Comparison of ENCODE assay signal across 12 cellular contexts in genomic region chr2:108579631-108580030, GRCh38. TPM values are rescaled to one million over a fixed set of nuclear protein-coding genes. Genes with fewer than 3 reads are reported as not detected.
DNase-seq lines count a peak whose midpoint lies in the region; ATAC-seq and TF ChIP-seq lines count a peak whose summit lies in the region.
"Had no signal": no experiment of that assay in that cellular context is flagged by ENCODE, and none has a peak within 500 bp of the region (broad histone marks: within the 10 kb centered on the region; RNA-seq: fewer than 3 reads in every experiment).

No MANE protein-coding gene starts in this region.

- H3K4me3 ChIP-seq in esophagus muscularis mucosa (no peak overlapping the region), upper lobe of right lung (no peak overlapping the region)

- TF ChIP-seq EP300 in esophagus muscularis mucosa (IDR thresholded peaks at IDR 0.05), result no peak

- H3K36me3 Mint-ChIP-seq in activated T-cell treated with anti-CD3 and anti-CD28 coated beads, Interleukin-2, amount 50 U/mL, for 24 hours (ENCODE audit: low read depth), result no peaks in the 10 kb centered on the region

- ATAC-seq in upper lobe of right lung (peak; percentile 74), GM18861 (IDR thresholded peaks at IDR 0.05; ENCODE audit: unreplicated experiment) (no peak)

- H3K27ac Mint-ChIP-seq in activated T-cell treated with anti-CD3 and anti-CD28 coated beads, Interleukin-2, amount 50 U/mL, for 24 hours, result peak overlapping the region; percentile 92

- H3K27me3 ChIP-seq in esophagus muscularis mucosa (no peaks in the 10 kb centered on the region), upper lobe of right lung (no peaks in the 10 kb centered on the region)

- H3K4me1 ChIP-seq in esophagus muscularis mucosa (peaks cover 27 to 78% (median 70%) of the 10 kb centered on the region in 4 donors), upper lobe of right lung (peaks cover 33% of the 10 kb centered on the region)

- H3K27me3 Mint-ChIP-seq in activated T-cell treated with anti-CD3 and anti-CD28 coated beads, Interleukin-2, amount 50 U/mL, for 24 hours, result no peaks in the 10 kb centered on the region

- TF ChIP-seq CTCF in esophagus muscularis mucosa (IDR thresholded peaks at IDR 0.05) (no peak), upper lobe of right lung (IDR thresholded peaks at IDR 0.05) (no peak)

- intact Hi-C loops in esophagus muscularis mucosa (cut with DNase I), result loop anchor here (5.0 to 10.0 kb wide), 2 partner anchors 127 to 225 kb away; no protein-coding TSS in a partner anchor
- intact Hi-C loops in upper lobe of right lung (cut with DNase I), result loop anchor here (10.0 kb wide), 1 partner anchor 225 kb away; no protein-coding TSS in a partner anchor

- DNase-seq in activated T-cell treated with anti-CD3 and anti-CD28 coated beads, Interleukin-2, amount 50 U/mL, for 24 hours, result no peak
- no peak for DNase-seq in activated T-cell treated with anti-CD3 and anti-CD28 coated beads, Interleukin-2, amount 50 U/mL, for 1 hour
- DNase-seq in esophagus muscularis mucosa (ENCODE audit: extremely low spot score) (no peak), medulla oblongata (ENCODE audit: extremely low spot score) (peak; percentile 38), upper lobe of right lung (no peak), erythroblast (lab: John Stamatoyannopoulos, UW) (no peak), NCI-H526 (lab: John Stamatoyannopoulos, UW) (no peak)
- DNase-seq: activated CD8-positive, alpha-beta memory T cell treated with anti-CD3 and anti-CD28 coated beads, Interleukin-2, amount 50 U/mL, for 4 hours; MV-4-11; NCI-H69; stimulated activated CD4-positive, alpha-beta T cell treated with anti-CD3 and anti-CD28 coated beads, Interleukin-1b, Interleukin-23, amount 100 ng/mL, for 48 hours had no signal

- H3K9me3 Mint-ChIP-seq in activated T-cell treated with anti-CD3 and anti-CD28 coated beads, Interleukin-2, amount 50 U/mL, for 24 hours, result no peaks in the 10 kb centered on the region

- H3K4me1 Mint-ChIP-seq in activated T-cell treated with anti-CD3 and anti-CD28 coated beads, Interleukin-2, amount 50 U/mL, for 24 hours (ENCODE audit: low read depth), result peaks cover 44% of the 10 kb centered on the region

- H3K27ac ChIP-seq in esophagus muscularis mucosa (replicated peaks in 1 of 4), result peak overlapping the region in 3 of 4 donors; percentile 31 to 61 (median 57)
- H3K27ac ChIP-seq in upper lobe of right lung, result peak overlapping the region; percentile 15

- no peak overlapping the region for H3K4me3 Mint-ChIP-seq in activated T-cell treated with anti-CD3 and anti-CD28 coated beads, Interleukin-2, amount 50 U/mL, for 24 hours

- TF ChIP-seq POLR2A in esophagus muscularis mucosa (IDR thresholded peaks at IDR 0.05; ENCODE audit: low read depth), result no peak
- TF ChIP-seq POLR2A in erythroblast (IDR thresholded peaks at IDR 0.05; ENCODE audit: low read length), result no peak

- no peaks in the 10 kb centered on the region for H3K9me3 ChIP-seq in esophagus muscularis mucosa
- H3K9me3 ChIP-seq in upper lobe of right lung, result no peaks in the 10 kb centered on the region

- WGBS in esophagus muscularis mucosa, result 31% methylated on average over 7 of the region's 7 CpGs

- H3K36me3 ChIP-seq in esophagus muscularis mucosa (no peaks in the 10 kb centered on the region), upper lobe of right lung (no peaks in the 10 kb centered on the region)

RNA-seq across cellular contexts. Expression of gene LIMS1, which starts 45.4 kb away (rescaled TPM):
- total RNA-seq in esophagus muscularis mucosa (100 to 1,000 TPM in 3 of 4 donors, 10 to 100 TPM in 1; 71.0 to 141 (median 123) TPM), upper lobe of right lung (97.6 TPM)
